In genomic region chrX:24214568-24214967, GRCh38 we compare ENCODE assay signal across 19 cellular contexts.
"Had no signal": no experiment of that assay in that cellular context is flagged by ENCODE, and none has a peak within 500 bp of the region (broad histone marks: within the 10 kb centered on the region; RNA-seq: fewer than 3 reads in every experiment).

No MANE protein-coding gene starts in this region.

- H3K27me3 Mint-ChIP-seq: naive thymus-derived CD8-positive, alpha-beta T cell; stimulated activated naive CD8-positive, alpha-beta T cell treated with anti-CD3 and anti-CD28 coated beads, Interleukin-15, Interleukin-2, amounts not matched to agents 100 ng/mL and 50 ng/mL, for 24 hours had no signal

- H3K4me3 ChIP-seq: dorsolateral prefrontal cortex, heart left ventricle, lung, smooth muscle cell, tibial artery, upper lobe of left lung, uterus had no signal

- DNase-seq: cortex of kidney; dorsolateral prefrontal cortex; effector CD8-positive, alpha-beta T cell; heart left ventricle; hippocampal formation; left colon; left ventricle myocardium superior; mesendoderm; naive thymus-derived CD8-positive, alpha-beta T cell; right cardiac atrium; stimulated activated CD4-positive, alpha-beta T cell treated with anti-CD3 and anti-CD28 coated beads, Interleukin-2, amount 100 ng/mL, for 48 hours; stimulated activated CD8-positive, alpha-beta memory T cell treated with anti-CD3 and anti-CD28 coated beads, Interleukin-4, amount 100 ng/mL, for 48 hours; tibial artery; upper lobe of left lung; uterus had no signal

- H3K27ac Mint-ChIP-seq: stimulated activated effector memory CD8-positive, alpha-beta T cell treated with anti-CD3 and anti-CD28 coated beads, Interleukin-12 subunit alpha, Interleukin-12 subunit beta, amount 100 ng/mL, for 72 hours; stimulated activated naive CD8-positive, alpha-beta T cell treated with anti-CD3 and anti-CD28 coated beads, Interleukin-15, Interleukin-2, amounts not matched to agents 100 ng/mL and 50 ng/mL, for 24 hours had no signal

- H3K4me3 Mint-ChIP-seq: naive thymus-derived CD8-positive, alpha-beta T cell; stimulated activated effector memory CD8-positive, alpha-beta T cell treated with anti-CD3 and anti-CD28 coated beads, Interleukin-12 subunit alpha, Interleukin-12 subunit beta, amount 100 ng/mL, for 72 hours; stimulated activated naive CD8-positive, alpha-beta T cell treated with anti-CD3 and anti-CD28 coated beads, Interleukin-15, Interleukin-2, amounts not matched to agents 100 ng/mL and 50 ng/mL, for 24 hours had no signal

- H3K36me3 ChIP-seq: uterus had no signal

- H3K27ac ChIP-seq: dorsolateral prefrontal cortex, heart left ventricle, tibial artery, upper lobe of left lung, uterus had no signal

- H3K9me3 ChIP-seq: heart left ventricle, tibial artery, upper lobe of left lung, uterus had no signal

- ATAC-seq: heart left ventricle; left colon; left ventricle myocardium superior; naive thymus-derived CD8-positive, alpha-beta T cell; right cardiac atrium; stimulated activated effector memory CD8-positive, alpha-beta T cell treated with anti-CD3 and anti-CD28 coated beads, Interleukin-12 subunit alpha, Interleukin-12 subunit beta, amount 100 ng/mL, for 72 hours had no signal

- H3K4me1 ChIP-seq: heart left ventricle, tibial artery, upper lobe of left lung, uterus had no signal

- H3K27me3 ChIP-seq: dorsolateral prefrontal cortex, heart left ventricle, tibial artery, upper lobe of left lung, uterus had no signal

- H3K4me2 ChIP-seq: smooth muscle cell had no signal

- H3K9me3 Mint-ChIP-seq: naive thymus-derived CD8-positive, alpha-beta T cell; stimulated activated effector memory CD8-positive, alpha-beta T cell treated with anti-CD3 and anti-CD28 coated beads, Interleukin-12 subunit alpha, Interleukin-12 subunit beta, amount 100 ng/mL, for 72 hours; stimulated activated naive CD8-positive, alpha-beta T cell treated with anti-CD3 and anti-CD28 coated beads, Interleukin-15, Interleukin-2, amounts not matched to agents 100 ng/mL and 50 ng/mL, for 24 hours had no signal
